ENCODE assay signal across 13 cellular contexts in genomic region chr20:47607208-47607613, GRCh38.
DNase-seq lines count a peak whose midpoint lies in the region; ATAC-seq, FAIRE-seq and TF ChIP-seq lines count a peak whose summit lies in the region.
"Had no signal": no experiment of that assay in that cellular context is flagged by ENCODE, and none has a peak within 500 bp of the region (broad histone marks: within the 10 kb centered on the region; RNA-seq: fewer than 3 reads in every experiment).

No MANE protein-coding gene starts in this region.

- peak overlapping the region in 2 of 7 donors; percentile 21 to 23 for H3K4me3 Mint-ChIP-seq in CD8-positive, alpha-beta memory T cell
- peak overlapping the region; percentile 26 for H3K4me3 Mint-ChIP-seq in activated naive CD8-positive, alpha-beta T cell treated with anti-CD3 and anti-CD28 coated beads for 36 hours

- no peak for TF ChIP-seq RAD21 in HepG2 (CRISPR knock-in tag; IDR thresholded peaks at IDR 0.05)

- peak overlapping the region in 6 of 8 donors; percentile 13 to 54 (median 28) for H3K27ac Mint-ChIP-seq in CD8-positive, alpha-beta memory T cell
- peak overlapping the region; percentile 98 for H3K27ac Mint-ChIP-seq in activated naive CD8-positive, alpha-beta T cell treated with anti-CD3 and anti-CD28 coated beads for 36 hours

- FAIRE-seq in HepG2 (lab: Jason Lieb, UNC), result no peak

- peaks cover 69 to 93% (median 82%) of the 10 kb centered on the region in 3 donors for H3K4me1 Mint-ChIP-seq in CD8-positive, alpha-beta memory T cell
- H3K4me1 Mint-ChIP-seq in activated naive CD8-positive, alpha-beta T cell treated with anti-CD3 and anti-CD28 coated beads for 36 hours, result peaks cover 84% of the 10 kb centered on the region

- no peak for ATAC-seq in HepG2
- no peak for ATAC-seq in GM21528 (IDR thresholded peaks at IDR 0.05; ENCODE audit: low FRiP score, unreplicated experiment)
- ATAC-seq: naive thymus-derived CD8-positive, alpha-beta T cell had no signal

- H3K36me3 ChIP-seq in CD8-positive, alpha-beta memory T cell (ENCODE audit: insufficient read depth, low read length), result no peaks in the 10 kb centered on the region
- H3K36me3 ChIP-seq in HepG2 (replicated peaks in 1 of 2; ENCODE audit: control insufficient read depth in 1 of 2, insufficient read depth in 2 of 2, low read length in 2 of 2) (peaks cover 6 to 16% of the 10 kb centered on the region in 2 experiments; a peak in 4 of 5 replicates), colonic mucosa (no peaks in the 10 kb centered on the region)

- H3K9me3 Mint-ChIP-seq in CD8-positive, alpha-beta memory T cell, result no peaks in the 10 kb centered on the region
- H3K9me3 Mint-ChIP-seq in activated naive CD8-positive, alpha-beta T cell treated with anti-CD3 and anti-CD28 coated beads for 36 hours, result peaks cover 3% of the 10 kb centered on the region

- H3K4me3 ChIP-seq in CD8-positive, alpha-beta memory T cell (ENCODE audit: low read length), result no peak overlapping the region
- H3K4me3 ChIP-seq in HepG2 (replicated peaks in 1 of 3; ENCODE audit: insufficient read depth in 1 of 3, low read depth in 2 of 3, low read length in 3 of 3) (no peak overlapping the region), colonic mucosa (no peak overlapping the region)
- H3K4me3 ChIP-seq: hepatocyte had no signal

- BruUV-seq in HepG2 (replicated peaks; lab: Mats Ljungman, UMichigan), result no TSS peak

- TF ChIP-seq EP300 in HepG2 (IDR thresholded peaks at IDR 0.05; ENCODE audit: low read depth in 2 of 2, low read length in 2 of 2) (no peak), HepG2 (CRISPR knock-in tag; IDR thresholded peaks at IDR 0.05; ENCODE audit: borderline replicate concordance) (no peak)

- intact Hi-C loops in HepG2 (cut with micrococcal nuclease; ENCODE audit: unreplicated experiment) (no loop called here), colonic mucosa (cut with DNase I) (no loop called here)

- H3K27me3 ChIP-seq in CD8-positive, alpha-beta memory T cell (ENCODE audit: insufficient read depth, low read length, poor library complexity, severe bottlenecking), result no peaks in the 10 kb centered on the region
- H3K27me3 ChIP-seq in HepG2 (ENCODE audit: control insufficient read depth in 1 of 2, insufficient read depth in 2 of 2, low read length in 2 of 2) (no peaks in the 10 kb centered on the region), colonic mucosa (no peaks in the 10 kb centered on the region)
- H3K27me3 ChIP-seq: hepatocyte had no signal

- no peak overlapping the region for H2AFZ ChIP-seq in HepG2 (ENCODE audit: low read length)
- H2AFZ ChIP-seq: hepatocyte had no signal

- peaks cover 41% of the 10 kb centered on the region for H3K4me1 ChIP-seq in CD8-positive, alpha-beta memory T cell (ENCODE audit: insufficient read depth, low read length)
- H3K4me1 ChIP-seq in HepG2 (ENCODE audit: insufficient read depth, low read length) (peaks cover 49% of the 10 kb centered on the region), colonic mucosa (no peaks in the 10 kb centered on the region)

- TF ChIP-seq CTCF in HepG2 (CRISPR knock-in tag; IDR thresholded peaks at IDR 0.05) (no peak), colonic mucosa (IDR thresholded peaks at IDR 0.05) (no peak)

- peaks cover 0 to 14% (median 0%) of the 10 kb centered on the region in 3 donors for H3K36me3 Mint-ChIP-seq in CD8-positive, alpha-beta memory T cell
- H3K36me3 Mint-ChIP-seq in activated naive CD8-positive, alpha-beta T cell treated with anti-CD3 and anti-CD28 coated beads for 36 hours, result peaks cover 64% of the 10 kb centered on the region

- no peaks in the 10 kb centered on the region for H3K27me3 Mint-ChIP-seq in CD8-positive, alpha-beta memory T cell
- H3K27me3 Mint-ChIP-seq in activated naive CD8-positive, alpha-beta T cell treated with anti-CD3 and anti-CD28 coated beads for 36 hours, result no peaks in the 10 kb centered on the region
- H3K27me3 Mint-ChIP-seq: naive thymus-derived CD8-positive, alpha-beta T cell had no signal

- H3K9ac ChIP-seq in HepG2 (ENCODE audit: insufficient read depth, low read depth, low read length), result no peak overlapping the region
- no peak overlapping the region for H3K9ac ChIP-seq in colonic mucosa (ENCODE audit: low read depth in 2 of 2, low read length in 2 of 2)

- no peak for TF ChIP-seq POLR2A in HepG2 (IDR thresholded peaks at IDR 0.05; ENCODE audit: insufficient read depth in 1 of 2, low read depth in 2 of 2, low read length in 2 of 2)

- H3K79me2 ChIP-seq in HepG2 (ENCODE audit: insufficient read depth, low read length), result peaks cover 86% of the 10 kb centered on the region

- no peaks in the 10 kb centered on the region; the same call in 1 of the 2 replicates for H4K20me1 ChIP-seq in HepG2 (ENCODE audit: insufficient read depth, low read length)

- H3K9me3 ChIP-seq in CD8-positive, alpha-beta memory T cell (ENCODE audit: low read length), result no peaks in the 10 kb centered on the region
- no peaks in the 10 kb centered on the region for H3K9me3 ChIP-seq in HepG2 (ENCODE audit: low read length)
- no peaks in the 10 kb centered on the region for H3K9me3 ChIP-seq in colonic mucosa

- POLR2A ChIA-PET in CD8-positive, alpha-beta memory T cell (lab: Charles Lee), result no interaction called here
- POLR2A ChIA-PET in HepG2 (lab: Yijun Ruan, JAX), result no interaction called here

- no peak overlapping the region for H3K4me2 ChIP-seq in HepG2 (ENCODE audit: low read depth, low read length)
- H3K4me2 ChIP-seq: hepatocyte had no signal

- H3K27ac ChIP-seq in CD8-positive, alpha-beta memory T cell (ENCODE audit: low read depth, low read length), result peak overlapping the region; percentile 55
- H3K27ac ChIP-seq in HepG2 (ENCODE audit: extremely low read length, insufficient read depth, low read length) (no peak overlapping the region), colonic mucosa (no peak overlapping the region)
- H3K27ac ChIP-seq: hepatocyte had no signal

- in situ Hi-C loops in HepG2 (cut with HindIII; ENCODE audit: extremely low pct_ligation_motif_present, low pct_unique_long_range_greater_than_20kb), result no loop called here

- no peak for DNase-seq in CD8-positive, alpha-beta memory T cell
- DNase-seq in M059J (ENCODE audit: low read depth) (peak; percentile 55), HepG2 (ENCODE audit: low spot score) (no peak), iPS-NIHi11 (ENCODE audit: low spot score) (no peak), colonic mucosa (no peak), NCI-H2227 (lab: John Stamatoyannopoulos, UW; ENCODE audit: unreplicated experiment) (no peak)
- DNase-seq in activated naive CD8-positive, alpha-beta T cell treated with anti-CD3 and anti-CD28 coated beads for 36 hours, result no peak
- DNase-seq: amygdala; naive thymus-derived CD8-positive, alpha-beta T cell; NCI-H1417 treated with DMSO at 0.1 percent for 48 hours; stimulated activated CD4-positive, alpha-beta T cell treated with anti-CD3 and anti-CD28 coated beads, Interleukin-2, amount 100 ng/mL, for 48 hours had no signal

- CTCF ChIA-PET in CD8-positive, alpha-beta memory T cell (lab: Charles Lee), result no interaction called here
- CTCF ChIA-PET in HepG2 (lab: Yijun Ruan, JAX; ENCODE audit: low intra/inter-chr PET ratio, low total read pairs), result no interaction called here

TF ChIP-seq in HepG2, 621 proteins besides CTCF, POLR2A, EP300 and RAD21:
- TF ChIP-seq IRF2 (CRISPR knock-in tag; IDR thresholded peaks at IDR 0.05), result no peak
- 0 out of 2 replicates have a peak, but pooled peaks have one; percentile 20 for TF ChIP-seq CREM (IDR thresholded peaks at IDR 0.05)
- TF ChIP-seq CREM (CRISPR knock-in tag; IDR thresholded peaks at IDR 0.05), result no peak
